In the genomic region with DNA sequence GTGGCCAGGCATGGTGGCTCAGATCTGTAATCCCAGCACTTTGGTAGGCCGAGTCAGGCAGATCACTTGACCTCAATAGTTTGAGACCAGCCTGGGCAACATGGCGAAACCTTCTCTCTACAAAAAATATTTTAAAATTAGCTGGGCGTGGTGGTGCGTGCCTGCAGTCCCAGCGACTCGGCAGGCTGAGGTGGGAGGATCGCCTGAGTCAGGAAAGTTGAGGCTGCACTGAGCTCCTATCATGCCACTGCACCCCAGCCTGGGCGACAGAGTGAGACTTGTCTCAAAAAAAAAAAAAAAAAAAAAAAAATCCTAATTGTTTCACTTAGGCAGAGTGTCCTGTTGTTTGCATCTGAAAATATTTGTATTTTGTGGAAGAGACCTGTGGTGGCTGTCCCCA, we compare ENCODE assay signal across 15 cellular contexts. TPM values are rescaled to one million over a fixed set of nuclear protein-coding genes. Genes with fewer than 3 reads are reported as not detected.
"Had no signal": no experiment of that assay in that cellular context is flagged by ENCODE, and none has a peak within 500 bp of the region (broad histone marks: within the 10 kb centered on the region; RNA-seq: fewer than 3 reads in every experiment).

No MANE protein-coding gene starts in this region.

RNA-seq across cellular contexts. Expression of a gene that starts 6.7 kb away (rescaled TPM):
- total RNA-seq: activated naive CD4-positive, alpha-beta T cell treated with anti-CD3 and anti-CD28 coated beads for 36 hours; activated naive CD4-positive, alpha-beta T cell treated with anti-CD3 and anti-CD28 coated beads, Interleukin-2, amount 50 U/mL, for 72 hours; activated naive CD8-positive, alpha-beta T cell treated with anti-CD3 and anti-CD28 coated beads for 36 hours; activated naive CD8-positive, alpha-beta T cell treated with anti-CD3 and anti-CD28 coated beads, Interleukin-2, amount 10 ng/mL, durations not matched to agents 7 days and 5 days; activated T-cell treated with anti-CD3 and anti-CD28 coated beads, Interleukin-2, amount 50 U/mL, for 72 hours; activated T-helper 1 cell treated with anti-CD3 and anti-CD28 coated beads, Interleukin-12 subunit alpha, Interleukin-12 subunit beta, Interleukin-2, Interleukin-4 antibody, amounts not matched to agents 30 ng/mL and 10 ng/mL and 1 ng/mL, durations not matched to agents 14 hours and 24 hours and 36 hours; activated T-helper 17 cell treated with anti-CD3 and anti-CD28 coated beads, Interleukin-2, amount 50 U/mL, for 72 hours; activated T-helper 2 cell treated with anti-CD3 and anti-CD28 coated beads, Interferon-gamma antibody, Interleukin-2, Interleukin-4, amounts not matched to agents 10 μg/mL and 5 μg/mL and 100 μg/mL, durations not matched to agents 14 hours and 24 hours and 36 hours; ascending aorta; astrocyte; breast epithelium; bronchial epithelial cell; cardiac muscle cell; cardiac septum; cerebellum had no signal
- polyA plus RNA-seq: cardiac muscle cell had no signal

RNA-seq across cellular contexts. Expression of a gene that starts 17.9 kb away (rescaled TPM):
- total RNA-seq: activated naive CD4-positive, alpha-beta T cell treated with anti-CD3 and anti-CD28 coated beads for 36 hours; activated naive CD4-positive, alpha-beta T cell treated with anti-CD3 and anti-CD28 coated beads, Interleukin-2, amount 50 U/mL, for 72 hours; activated naive CD8-positive, alpha-beta T cell treated with anti-CD3 and anti-CD28 coated beads for 36 hours; activated naive CD8-positive, alpha-beta T cell treated with anti-CD3 and anti-CD28 coated beads, Interleukin-2, amount 10 ng/mL, durations not matched to agents 7 days and 5 days; activated T-cell treated with anti-CD3 and anti-CD28 coated beads, Interleukin-2, amount 50 U/mL, for 72 hours; activated T-helper 1 cell treated with anti-CD3 and anti-CD28 coated beads, Interleukin-12 subunit alpha, Interleukin-12 subunit beta, Interleukin-2, Interleukin-4 antibody, amounts not matched to agents 30 ng/mL and 10 ng/mL and 1 ng/mL, durations not matched to agents 14 hours and 24 hours and 36 hours; activated T-helper 17 cell treated with anti-CD3 and anti-CD28 coated beads, Interleukin-2, amount 50 U/mL, for 72 hours; activated T-helper 2 cell treated with anti-CD3 and anti-CD28 coated beads, Interferon-gamma antibody, Interleukin-2, Interleukin-4, amounts not matched to agents 10 μg/mL and 5 μg/mL and 100 μg/mL, durations not matched to agents 14 hours and 24 hours and 36 hours; ascending aorta; astrocyte; breast epithelium; bronchial epithelial cell; cardiac muscle cell; cardiac septum; cerebellum had no signal
- polyA plus RNA-seq: cardiac muscle cell had no signal
